In genomic region chr18:28267276-28267675, GRCh38 we compare ENCODE assay signal across 28 cellular contexts.
"Had no signal": no experiment of that assay in that cellular context is flagged by ENCODE, and none has a peak within 500 bp of the region (broad histone marks: within the 10 kb centered on the region; RNA-seq: fewer than 3 reads in every experiment).

No MANE protein-coding gene starts in this region.

- H3K27ac Mint-ChIP-seq: activated CD8-positive, alpha-beta memory T cell treated with anti-CD3 and anti-CD28 coated beads, Interleukin-2, amount 10 ng/mL, durations not matched to agents 7 days and 5 days; activated CD8-positive, alpha-beta T cell treated with anti-CD3 and anti-CD28 coated beads, Interleukin-2, amount 10 ng/mL, durations not matched to agents 7 days and 5 days; activated naive CD4-positive, alpha-beta T cell treated with anti-CD3 and anti-CD28 coated beads, Interleukin-2, amount 50 U/mL, for 72 hours; activated naive CD8-positive, alpha-beta T cell treated with anti-CD3 and anti-CD28 coated beads, Interleukin-2, amount 50 U/mL, for 24 hours; activated T-cell treated with anti-CD3 and anti-CD28 coated beads, Interleukin-2, amount 50 U/mL, for 24 hours; activated T-helper 1 cell treated with anti-CD3 and anti-CD28 coated beads, Interleukin-12 subunit alpha, Interleukin-12 subunit beta, Interleukin-2, Interleukin-4 antibody, amounts not matched to agents 30 ng/mL and 10 ng/mL and 1 ng/mL, durations not matched to agents 14 hours and 24 hours and 36 hours; T-helper 17 cell; WTC11 had no signal

- H3K27me3 Mint-ChIP-seq: activated CD8-positive, alpha-beta memory T cell treated with anti-CD3 and anti-CD28 coated beads, Interleukin-2, amount 10 ng/mL, durations not matched to agents 7 days and 5 days; activated naive CD8-positive, alpha-beta T cell treated with anti-CD3 and anti-CD28 coated beads, Interleukin-2, amount 50 U/mL, for 24 hours; activated T-cell treated with anti-CD3 and anti-CD28 coated beads, Interleukin-2, amount 50 U/mL, for 24 hours; T-helper 17 cell had no signal

- H3K36me3 ChIP-seq: SJSA1 had no signal

- DNase-seq: activated CD4-positive, alpha-beta T cell treated with anti-CD3 and anti-CD28 coated beads for 48 hours; activated CD4-positive, alpha-beta T cell treated with anti-CD3 and anti-CD28 coated beads, Interleukin-2, amount 50 U/mL, for 4 hours; activated CD4-positive, CD25-positive, alpha-beta regulatory T cell treated with anti-CD3 and anti-CD28 coated beads, Interleukin-2, amount 50 U/mL, for 72 hours; activated CD8-positive, alpha-beta memory T cell treated with anti-CD3 and anti-CD28 coated beads, Interleukin-2, amount 10 ng/mL, durations not matched to agents 7 days and 5 days; activated CD8-positive, alpha-beta T cell treated with anti-CD3 and anti-CD28 coated beads, Interleukin-2, amount 10 ng/mL, durations not matched to agents 7 days and 5 days; activated effector memory CD4-positive, alpha-beta T cell treated with Interleukin-2 at 50 U/mL for 16 hours; activated naive CD4-positive, alpha-beta T cell; activated naive CD8-positive, alpha-beta T cell treated with anti-CD3 and anti-CD28 coated beads, Interleukin-2, amount 50 U/mL, for 24 hours; activated T-cell treated with anti-CD3 and anti-CD28 coated beads, Interleukin-2, amount 50 U/mL, for 24 hours; amygdala; Karpas-422; NCI-H1092; NCI-H1417; NCI-H2029; NCI-H2107; NCI-H510A treated with DMSO at 0.1 percent for 48 hours; NCI-H69; NK-92 treated with Interleukin-12 subunit alpha and Interleukin-12 subunit beta, amount 100 ng/mL, for 24 hours; OCI-M1; RPMI8226; SHP77; T-helper 17 cell; T-helper 9 cell had no signal

- H3K4me3 ChIP-seq: K562, SJSA1 had no signal

- H3K4me1 Mint-ChIP-seq: activated CD8-positive, alpha-beta memory T cell treated with anti-CD3 and anti-CD28 coated beads, Interleukin-2, amount 10 ng/mL, durations not matched to agents 7 days and 5 days; activated naive CD8-positive, alpha-beta T cell treated with anti-CD3 and anti-CD28 coated beads, Interleukin-2, amount 50 U/mL, for 24 hours; T-helper 17 cell; WTC11 had no signal

- H3K36me3 Mint-ChIP-seq: activated CD8-positive, alpha-beta memory T cell treated with anti-CD3 and anti-CD28 coated beads, Interleukin-2, amount 10 ng/mL, durations not matched to agents 7 days and 5 days; activated naive CD4-positive, alpha-beta T cell treated with anti-CD3 and anti-CD28 coated beads, Interleukin-2, amount 50 U/mL, for 72 hours; WTC11 had no signal

- H3K27me3 ChIP-seq: SJSA1 had no signal

- H3K9me3 Mint-ChIP-seq: WTC11 had no signal

- H3K4me3 Mint-ChIP-seq: activated CD8-positive, alpha-beta memory T cell treated with anti-CD3 and anti-CD28 coated beads, Interleukin-2, amount 10 ng/mL, durations not matched to agents 7 days and 5 days; activated CD8-positive, alpha-beta T cell treated with anti-CD3 and anti-CD28 coated beads, Interleukin-2, amount 10 ng/mL, durations not matched to agents 7 days and 5 days; activated naive CD8-positive, alpha-beta T cell treated with anti-CD3 and anti-CD28 coated beads, Interleukin-2, amount 50 U/mL, for 24 hours; activated T-cell treated with anti-CD3 and anti-CD28 coated beads, Interleukin-2, amount 50 U/mL, for 24 hours; activated T-helper 1 cell treated with anti-CD3 and anti-CD28 coated beads, Interleukin-12 subunit alpha, Interleukin-12 subunit beta, Interleukin-2, Interleukin-4 antibody, amounts not matched to agents 30 ng/mL and 10 ng/mL and 1 ng/mL, durations not matched to agents 14 hours and 24 hours and 36 hours; T-helper 17 cell; WTC11 had no signal

- H3K27ac ChIP-seq: SJSA1 had no signal

- H3K9me3 ChIP-seq: SJSA1 had no signal
